ENCODE assay signal across 8 cellular contexts in genomic region chr2:9843229-9844035, GRCh38. TPM values are rescaled to one million over a fixed set of nuclear protein-coding genes. Genes with fewer than 3 reads are reported as not detected.
DNase-seq lines count a peak whose midpoint lies in the region; ATAC-seq and TF ChIP-seq lines count a peak whose summit lies in the region.

TSS of gene TAF1B (plus strand) at chr2:9843474. CDS start at chr2:9843542, 68 bp downstream.

- peak; percentile 85 to 89 for ATAC-seq in naive thymus-derived CD8-positive, alpha-beta T cell

- POLR2A ChIA-PET in naive thymus-derived CD8-positive, alpha-beta T cell (lab: Charles Lee): interaction anchor here (0.5 to 1.5 kb wide), 7 partner anchors 100 to 805 kb away, joined by 3 to 7 read pairs (median 4); partner anchors contain the start of genes ADAM17 and ODC1

- no peaks in the 10 kb centered on the region for H3K9me2 ChIP-seq in GM23248 (ENCODE audit: insufficient read depth)

- H3K4me3 Mint-ChIP-seq in naive thymus-derived CD8-positive, alpha-beta T cell: peak within 1 kb of the TSS; percentile 89 to 99 (median 93)

- no peaks in the 10 kb centered on the region for H3K9me3 Mint-ChIP-seq in naive thymus-derived CD8-positive, alpha-beta T cell

- H3K79me2 ChIP-seq in GM23248 (ENCODE audit: insufficient read depth): peaks cover 31% of the 10 kb centered on the region
- peaks cover 27% of the 10 kb centered on the region for H3K79me2 ChIP-seq in fibroblast of lung (ENCODE audit: control insufficient read depth, insufficient read depth, low read length)

- peak within 1 kb of the TSS; percentile 92 for H2AFZ ChIP-seq in GM23248
- peak within 1 kb of the TSS; percentile 66 for H2AFZ ChIP-seq in fibroblast of lung (ENCODE audit: low read length)

- H3K27me3 ChIP-seq in GM23248 (replicated peaks; ENCODE audit: insufficient read depth) (no peaks in the 10 kb centered on the region), fibroblast of lung (ENCODE audit: control insufficient read depth, insufficient read depth, low read length) (no peaks in the 10 kb centered on the region)

- in situ Hi-C loops in GM23248 (cut with MboI): no loop called here

- H3K27ac ChIP-seq in GM23248 (peak within 1 kb of the TSS; percentile 75), fibroblast of lung (ENCODE audit: insufficient read depth, low read length) (peak within 1 kb of the TSS; percentile 87)

- DNase-seq in Daoy (ENCODE audit: low read depth) (peak; percentile 98), GM23248 (peak; percentile 98), Kasumi-1 (lab: John Stamatoyannopoulos, UW) (peak; percentile 96 to 98), RKO (ENCODE audit: low spot score) (peak; percentile 94), activated T-helper 1 cell treated with Interleukin-2 at 50 U/mL for 16 hours (ENCODE audit: low read depth) (peak; percentile 75), fibroblast of lung (ENCODE audit: low read depth in 2 of 2) (peak; percentile 91 to 92)
- DNase-seq in naive thymus-derived CD8-positive, alpha-beta T cell: peak; percentile 70 to 89 (median 82)
- DNase-seq in stimulated activated naive CD4-positive, alpha-beta T cell (lab: John Stamatoyannopoulos, UW): peak; percentile 61 to 81 (median 74)

- H3K4me1 Mint-ChIP-seq in naive thymus-derived CD8-positive, alpha-beta T cell: peaks cover 17 to 52% (median 49%) of the 10 kb centered on the region in 4 donors

- H3K4me3 ChIP-seq in GM23248 (peak within 1 kb of the TSS; percentile 81), fibroblast of lung (replicated peaks in 1 of 4; ENCODE audit: control extremely low read depth in 1 of 4, insufficient read depth in 1 of 4, low read depth in 3 of 4, low read length in 4 of 4) (peak within 1 kb of the TSS; percentile 61 to 84 (median 72))

- TF ChIP-seq CTCF in fibroblast of lung (conservative IDR thresholded peaks at IDR 0.05 in 1 of 2, IDR thresholded peaks at IDR 0.05 in 1 of 2; ENCODE audit: low read depth in 1 of 2, low read length in 2 of 2): peak; percentile 20 to 21

- H3K36me3 ChIP-seq in GM23248 (ENCODE audit: low read depth): peaks cover 3% of the 10 kb centered on the region
- peaks cover 2% of the 10 kb centered on the region for H3K36me3 ChIP-seq in fibroblast of lung (ENCODE audit: control insufficient read depth, insufficient read depth, low read length)

- peak within 1 kb of the TSS; percentile 93 for H3K4me2 ChIP-seq in GM23248 (ENCODE audit: unreplicated experiment)
- H3K4me2 ChIP-seq in fibroblast of lung (ENCODE audit: extremely low read depth, insufficient read depth, low read length): peak within 1 kb of the TSS; percentile 90

- peaks cover 21% of the 10 kb centered on the region for H3K4me1 ChIP-seq in GM23248 (ENCODE audit: insufficient read depth)
- H3K4me1 ChIP-seq in fibroblast of lung (ENCODE audit: control insufficient read depth, extremely low read depth, insufficient read depth, low read length): peaks cover 6% of the 10 kb centered on the region

- H4K20me1 ChIP-seq in GM23248 (ENCODE audit: insufficient read depth) (no peaks in the 10 kb centered on the region), fibroblast of lung (ENCODE audit: control insufficient read depth, extremely low read depth, insufficient read depth, low read length) (no peaks in the 10 kb centered on the region)

- H3K27me3 Mint-ChIP-seq in naive thymus-derived CD8-positive, alpha-beta T cell: no peaks in the 10 kb centered on the region

- 1 to 3% methylated on average over 45 to 70 of the region's 70 CpGs for WGBS in GM23248 (ENCODE audit: low coverage in 1 of 2, low lambda C conversion rate in 2 of 2, missing lambda C conversion rate in 2 of 2), 2 experiments

- H3F3A ChIP-seq in GM23248 (ENCODE audit: insufficient read depth): peaks cover 31% of the 10 kb centered on the region

- peaks cover 0 to 32% (median 17%) of the 10 kb centered on the region in 3 donors for H3K36me3 Mint-ChIP-seq in naive thymus-derived CD8-positive, alpha-beta T cell

- H3K9me3 ChIP-seq in GM23248 (ENCODE audit: low read depth) (no peaks in the 10 kb centered on the region), fibroblast of lung (ENCODE audit: control insufficient read depth, insufficient read depth, low read depth, low read length) (no peaks in the 10 kb centered on the region)

- H3K27ac Mint-ChIP-seq in naive thymus-derived CD8-positive, alpha-beta T cell: peak within 1 kb of the TSS; percentile 64 to 96 (median 92)

- H3K9ac ChIP-seq in GM23248 (peak within 1 kb of the TSS; percentile 84), fibroblast of lung (ENCODE audit: insufficient read depth, low read length) (peak within 1 kb of the TSS; percentile 91)

RNA-seq across cellular contexts. Expression of gene TAF1B, which starts in this region (rescaled TPM):
- total RNA-seq in Daoy (2014; rRNA removed; shearing (Covaris generic)): 47.2 and 82.7 TPM in 2 replicates
- 9.0 and 27.0 TPM in 2 replicates for total RNA-seq in GM23248 (2014; rRNA removed; shearing (Covaris generic))
- polyA plus RNA-seq in GM23248 (2016; fragmentation: Nextera tagmentation; extraction: Ambion mirVana) (16.6 TPM in 2 replicates), fibroblast of lung (19.5 and 30.8 TPM in 2 replicates)
- total RNA-seq in fibroblast of lung: 19.8 and 32.9 TPM in 2 replicates
- polyA plus RNA-seq in fibroblast of lung (2012): 10.9 and 16.8 TPM in 2 replicates
- 0.86 and 14.3 TPM in 2 replicates for polyA minus RNA-seq in fibroblast of lung (ENCODE audit: low replicate concordance)
- 10 to 100 TPM; 15.9 to 19.3 TPM for total RNA-seq in naive thymus-derived CD8-positive, alpha-beta T cell
- 10 to 100 TPM; 10.1 to 13.1 (median 11.1) TPM for polyA plus RNA-seq in naive thymus-derived CD8-positive, alpha-beta T cell

Comparison
In these comparisons a context has a peak if more than half of its experiments do, and no peak if none do; other contexts are left out.
1. Peak in every context shown above with its lines: DNase-seq, ATAC-seq, H3K4me3 ChIP-seq and H3K27ac ChIP-seq.